24 cellular contexts compared by ENCODE assay signal in genomic region chr3:38611866-38612265, GRCh38. TPM values are rescaled to one million over a fixed set of nuclear protein-coding genes. Genes with fewer than 3 reads are reported as not detected.
"Had no signal": no experiment of that assay in that cellular context is flagged by ENCODE, and none has a peak within 500 bp of the region (broad histone marks: within the 10 kb centered on the region; RNA-seq: fewer than 3 reads in every experiment).

No MANE protein-coding gene starts in this region.

- H3K27ac Mint-ChIP-seq: natural killer cell; progenitor cell of endocrine pancreas; stimulated activated naive B cell treated with anti-CD40 and anti-IgM and Interleukin-4, amounts not matched to agents 10 μg/mL and 1 μg/mL and 100 μg/mL, for 72 hours; stimulated activated naive CD8-positive, alpha-beta T cell treated with anti-CD3 and anti-CD28 coated beads, Interleukin-15, Interleukin-2, amounts not matched to agents 100 ng/mL and 50 ng/mL, for 24 hours had no signal

- H3K36me3 ChIP-seq: gastroesophageal sphincter, pancreas, suprapubic skin had no signal

- DNase-seq: dermis blood vessel endothelial cell; effector memory CD4-positive, alpha-beta T cell; foreskin keratinocyte; heart left ventricle; hippocampal formation; left colon; mesendoderm; natural killer cell; occipital lobe; pancreas; right cardiac atrium; small intestine; stimulated activated CD4-positive, alpha-beta T cell treated with anti-CD3 and anti-CD28 coated beads, Interleukin-15, amount 100 ng/mL, for 24 hours; stimulated activated CD4-positive, alpha-beta T cell treated with anti-CD3 and anti-CD28 coated beads, Interleukin-2, amount 100 ng/mL, for 48 hours; stimulated activated naive B cell treated with anti-CD40 and anti-IgM and Interleukin-4, amounts not matched to agents 10 μg/mL and 1 μg/mL and 100 μg/mL, for 72 hours; trophoblast cell had no signal

- H3K9me3 ChIP-seq: esophagus muscularis mucosa, gastroesophageal sphincter, heart left ventricle, pancreas, suprapubic skin had no signal

- ATAC-seq: foreskin keratinocyte; gastroesophageal sphincter; heart left ventricle; left colon; natural killer cell; pancreas; right cardiac atrium; stimulated activated naive B cell treated with anti-CD40 and anti-IgM and Interleukin-4, amounts not matched to agents 10 μg/mL and 1 μg/mL and 100 μg/mL, for 72 hours had no signal

- H3K27me3 Mint-ChIP-seq: central memory CD8-positive, alpha-beta T cell; stimulated activated naive B cell treated with anti-CD40 and anti-IgM and Interleukin-4, amounts not matched to agents 10 μg/mL and 1 μg/mL and 100 μg/mL, for 72 hours; stimulated activated naive CD8-positive, alpha-beta T cell treated with anti-CD3 and anti-CD28 coated beads, Interleukin-15, Interleukin-2, amounts not matched to agents 100 ng/mL and 50 ng/mL, for 24 hours had no signal

- H3K4me1 ChIP-seq: foreskin keratinocyte, gastroesophageal sphincter, pancreas, suprapubic skin had no signal

- H3K27ac ChIP-seq: coronary artery, esophagus muscularis mucosa, foreskin keratinocyte, gastroesophageal sphincter, pancreas, suprapubic skin had no signal

- H3K4me1 Mint-ChIP-seq: central memory CD8-positive, alpha-beta T cell; natural killer cell; stimulated activated naive B cell treated with anti-CD40 and anti-IgM and Interleukin-4, amounts not matched to agents 10 μg/mL and 1 μg/mL and 100 μg/mL, for 72 hours had no signal

- H3K4me3 ChIP-seq: coronary artery, esophagus muscularis mucosa, gastroesophageal sphincter, heart left ventricle, pancreas, suprapubic skin had no signal

- H3K27me3 ChIP-seq: esophagus muscularis mucosa, foreskin keratinocyte, gastroesophageal sphincter, heart left ventricle, pancreas, suprapubic skin had no signal

- H3K4me3 Mint-ChIP-seq: central memory CD8-positive, alpha-beta T cell; natural killer cell; stimulated activated naive B cell treated with anti-CD40 and anti-IgM and Interleukin-4, amounts not matched to agents 10 μg/mL and 1 μg/mL and 100 μg/mL, for 72 hours; stimulated activated naive CD8-positive, alpha-beta T cell treated with anti-CD3 and anti-CD28 coated beads, Interleukin-15, Interleukin-2, amounts not matched to agents 100 ng/mL and 50 ng/mL, for 24 hours had no signal

- H3K9me3 Mint-ChIP-seq: central memory CD8-positive, alpha-beta T cell; natural killer cell; stimulated activated naive B cell treated with anti-CD40 and anti-IgM and Interleukin-4, amounts not matched to agents 10 μg/mL and 1 μg/mL and 100 μg/mL, for 72 hours; stimulated activated naive CD8-positive, alpha-beta T cell treated with anti-CD3 and anti-CD28 coated beads, Interleukin-15, Interleukin-2, amounts not matched to agents 100 ng/mL and 50 ng/mL, for 24 hours had no signal

- H3K36me3 Mint-ChIP-seq: natural killer cell; stimulated activated naive B cell treated with anti-CD40 and anti-IgM and Interleukin-4, amounts not matched to agents 10 μg/mL and 1 μg/mL and 100 μg/mL, for 72 hours had no signal

RNA-seq across cellular contexts. Expression of gene SCN5A, which starts 37.6 kb away (rescaled TPM):
- polyA plus RNA-seq: neural cell had no signal
